8 cellular contexts compared by ENCODE assay signal in genomic region chrX:53421125-53421524, GRCh38. TPM values are rescaled to one million over a fixed set of nuclear protein-coding genes. Genes with fewer than 3 reads are reported as not detected.
DNase-seq lines count a peak whose midpoint lies in the region; ATAC-seq and TF ChIP-seq lines count a peak whose summit lies in the region.

No MANE protein-coding gene starts in this region.

- POLR2A ChIA-PET in activated CD4-positive, alpha-beta T cell treated with anti-CD3 and anti-CD28 coated beads for 36 hours (lab: Charles Lee): interaction anchor here (1.3 kb wide), 1 partner anchor 9 kb away, joined by 5 read pairs; no protein-coding TSS in a partner anchor

- peak overlapping the region; percentile 94 for H3K4me3 Mint-ChIP-seq in activated CD4-positive, alpha-beta T cell treated with anti-CD3 and anti-CD28 coated beads for 36 hours
- peak overlapping the region; percentile 88 for H3K4me3 Mint-ChIP-seq in stimulated activated effector memory CD8-positive, alpha-beta T cell treated with anti-CD3 and anti-CD28 coated beads, Interleukin-12 subunit alpha, Interleukin-12 subunit beta, amount 100 ng/mL, for 72 hours

- H3K27ac Mint-ChIP-seq in activated CD4-positive, alpha-beta T cell treated with anti-CD3 and anti-CD28 coated beads for 36 hours: peak overlapping the region; percentile 97
- H3K27ac Mint-ChIP-seq in stimulated activated effector memory CD8-positive, alpha-beta T cell treated with anti-CD3 and anti-CD28 coated beads, Interleukin-12 subunit alpha, Interleukin-12 subunit beta, amount 100 ng/mL, for 72 hours: peak overlapping the region; percentile 94

- WGBS in right cardiac atrium: 29% methylated on average over 2 of the region's 2 CpGs

- H3K36me3 Mint-ChIP-seq in activated CD4-positive, alpha-beta T cell treated with anti-CD3 and anti-CD28 coated beads for 36 hours (ENCODE audit: low read depth): peaks cover 26% of the 10 kb centered on the region
- peaks cover 59% of the 10 kb centered on the region for H3K36me3 Mint-ChIP-seq in stimulated activated effector memory CD8-positive, alpha-beta T cell treated with anti-CD3 and anti-CD28 coated beads, Interleukin-12 subunit alpha, Interleukin-12 subunit beta, amount 100 ng/mL, for 72 hours

- ATAC-seq in activated CD4-positive, alpha-beta T cell treated with anti-CD3 and anti-CD28 coated beads for 36 hours: no peak
- ATAC-seq in right cardiac atrium (no peak), HG03095 (IDR thresholded peaks at IDR 0.05; ENCODE audit: unreplicated experiment) (no peak), GM18502 (IDR thresholded peaks at IDR 0.05; ENCODE audit: poor library complexity, unreplicated experiment) (no peak)
- ATAC-seq in stimulated activated effector memory CD8-positive, alpha-beta T cell treated with anti-CD3 and anti-CD28 coated beads, Interleukin-12 subunit alpha, Interleukin-12 subunit beta, amount 100 ng/mL, for 72 hours: no peak

- intact Hi-C loops in activated CD4-positive, alpha-beta T cell treated with anti-CD3 and anti-CD28 coated beads for 36 hours (cut with DNase I, micrococcal nuclease): loop anchor here (5.0 kb wide), 4 partner anchors 339 to 1021 kb away; partner anchors contain the start of genes FAM120C (in 1 of the 2), PHF8 (in 1 of the 2), TSPYL2 (in 1 of the 2) and TSR2 (in 1 of the 2)
- intact Hi-C loops in right cardiac atrium (cut with DNase I): no loop called here

- H3K36me3 ChIP-seq in WERI-Rb-1: peaks cover 45% of the 10 kb centered on the region

- no peak for TF ChIP-seq CTCF in WERI-Rb-1 (IDR thresholded peaks at IDR 0.05; ENCODE audit: low read depth, low read length)

- no peaks in the 10 kb centered on the region for H3K27me3 Mint-ChIP-seq in activated CD4-positive, alpha-beta T cell treated with anti-CD3 and anti-CD28 coated beads for 36 hours

- no peak for DNase-seq in activated CD4-positive, alpha-beta T cell treated with anti-CD3 and anti-CD28 coated beads for 36 hours
- no peak for DNase-seq in activated CD4-positive, alpha-beta T cell treated with anti-CD3 and anti-CD28 coated beads for 4 hours
- DNase-seq in WERI-Rb-1 (no peak), right cardiac atrium (no peak), NCI-H187 (lab: John Stamatoyannopoulos, UW) (no peak)
- DNase-seq in stimulated activated effector memory CD8-positive, alpha-beta T cell treated with anti-CD3 and anti-CD28 coated beads, Interleukin-12 subunit alpha, Interleukin-12 subunit beta, amount 100 ng/mL, for 72 hours (ENCODE audit: low spot score in 2 of 2): no peak

- H3K27ac ChIP-seq in WERI-Rb-1 (peak overlapping the region; percentile 98), right cardiac atrium (ENCODE audit: low read length) (no peak overlapping the region)

- CTCF ChIA-PET in activated CD4-positive, alpha-beta T cell treated with anti-CD3 and anti-CD28 coated beads for 36 hours (lab: Charles Lee): no interaction called here

- H3K4me3 ChIP-seq in WERI-Rb-1 (ENCODE audit: low read depth, low read length): peak overlapping the region; percentile 87
- H3K4me3 ChIP-seq in right cardiac atrium (ENCODE audit: low read length): peak overlapping the region; percentile 55

- no peaks in the 10 kb centered on the region for H3K9me3 Mint-ChIP-seq in activated CD4-positive, alpha-beta T cell treated with anti-CD3 and anti-CD28 coated beads for 36 hours (ENCODE audit: low read depth)
- H3K9me3 Mint-ChIP-seq in stimulated activated effector memory CD8-positive, alpha-beta T cell treated with anti-CD3 and anti-CD28 coated beads, Interleukin-12 subunit alpha, Interleukin-12 subunit beta, amount 100 ng/mL, for 72 hours: no peaks in the 10 kb centered on the region

- H3K9me3 ChIP-seq in WERI-Rb-1 (ENCODE audit: severe bottlenecking) (no peaks in the 10 kb centered on the region), right cardiac atrium (ENCODE audit: control insufficient read depth, low read length) (no peaks in the 10 kb centered on the region)

- H3K4me1 Mint-ChIP-seq in activated CD4-positive, alpha-beta T cell treated with anti-CD3 and anti-CD28 coated beads for 36 hours: peaks cover 27% of the 10 kb centered on the region
- peaks cover 7% of the 10 kb centered on the region for H3K4me1 Mint-ChIP-seq in stimulated activated effector memory CD8-positive, alpha-beta T cell treated with anti-CD3 and anti-CD28 coated beads, Interleukin-12 subunit alpha, Interleukin-12 subunit beta, amount 100 ng/mL, for 72 hours

- H3K4me1 ChIP-seq in right cardiac atrium (ENCODE audit: control insufficient read depth, insufficient read depth, low read length): peaks cover 5% of the 10 kb centered on the region

- no peaks in the 10 kb centered on the region for H3K27me3 ChIP-seq in WERI-Rb-1 (ENCODE audit: insufficient read depth, low read depth, severe bottlenecking)
- H3K27me3 ChIP-seq in right cardiac atrium (ENCODE audit: control insufficient read depth, insufficient read depth): no peaks in the 10 kb centered on the region

RNA-seq across cellular contexts. Expression of gene SMC1A, which starts 1.3 kb away (rescaled TPM):
- 100 to 1,000 TPM; 155 to 190 TPM for total RNA-seq in activated CD4-positive, alpha-beta T cell treated with anti-CD3 and anti-CD28 coated beads for 36 hours
- total RNA-seq in right cardiac atrium: 10 to 100 TPM; 41.9 to 50.3 (median 49.2) TPM
- polyA plus RNA-seq in right cardiac atrium: 9.4 TPM

RNA-seq across cellular contexts. Expression of gene RIBC1, which starts 1.5 kb away (rescaled TPM):
- under 1 TPM; 0.46 to 0.95 TPM for total RNA-seq in activated CD4-positive, alpha-beta T cell treated with anti-CD3 and anti-CD28 coated beads for 36 hours
- 1 to 10 TPM in 1 of 4 donors, under 1 TPM in 3; 0.67 to 1.8 (median 0.83) TPM for total RNA-seq in right cardiac atrium
- polyA plus RNA-seq in right cardiac atrium: 1.1 TPM

RNA-seq across cellular contexts. Expression of gene HSD17B10, which starts 13.0 kb away (rescaled TPM):
- 10 to 100 TPM; 89.0 to 92.7 TPM for total RNA-seq in activated CD4-positive, alpha-beta T cell treated with anti-CD3 and anti-CD28 coated beads for 36 hours
- 100 to 1,000 TPM in 2 of 4 donors, 10 to 100 TPM in 2; 89.3 to 113 (median 106) TPM for total RNA-seq in right cardiac atrium
- 107 TPM for polyA plus RNA-seq in right cardiac atrium

Comparison
In these comparisons a context has a peak if more than half of its experiments do, and no peak if none do; other contexts are left out.
1. intact Hi-C loops: an anchor here in activated CD4-positive, alpha-beta T cell treated with anti-CD3 and anti-CD28 coated beads for 36 hours (5.0 kb wide); none called in right cardiac atrium.